14 cellular contexts compared by ENCODE assay signal in genomic region chr2:234334146-234334545, GRCh38.
A peak's percentile ranks its signal among the peaks of the same experiment; 100 is the strongest.
DNase-seq lines count a peak whose midpoint lies in the region; ATAC-seq lines count a peak whose summit lies in the region.
"Had no signal": no experiment of that assay in that cellular context is flagged by ENCODE, and none has a peak within 500 bp of the region (broad histone marks: within the 10 kb centered on the region; RNA-seq: fewer than 3 reads in every experiment).

No MANE protein-coding gene starts in this region.

- peaks cover 12% of the 10 kb centered on the region for H3K4me1 Mint-ChIP-seq in activated T-helper 17 cell treated with anti-CD3 and anti-CD28 coated beads, Interleukin-2, amount 50 U/mL, for 72 hours

- no peaks in the 10 kb centered on the region for H3K27me3 Mint-ChIP-seq in activated T-helper 17 cell treated with anti-CD3 and anti-CD28 coated beads, Interleukin-2, amount 50 U/mL, for 72 hours
- H3K27me3 Mint-ChIP-seq: activated CD8-positive, alpha-beta T cell treated with anti-CD3 and anti-CD28 coated beads for 36 hours had no signal

- DNase-seq in HT1080 (ENCODE audit: low read depth) (peak; percentile 44), foreskin melanocyte (peak; percentile 25), renal cortical epithelial cell (ENCODE audit: low read depth) (peak; percentile 53), NAMALWA (ENCODE audit: low spot score) (no peak), DMS153 (lab: John Stamatoyannopoulos, UW) (no peak)
- no peak for DNase-seq in activated CD4-positive, CD25-positive, alpha-beta regulatory T cell treated with anti-CD3 and anti-CD28 coated beads, Interleukin-2, amount 50 U/mL, for 72 hours
- DNase-seq: activated CD8-positive, alpha-beta T cell treated with anti-CD3 and anti-CD28 coated beads for 36 hours; activated naive CD4-positive, alpha-beta T cell; Calu3; Karpas-422; mucosa of descending colon; NCI-H2171 had no signal

- H3K4me3 Mint-ChIP-seq in activated T-helper 17 cell treated with anti-CD3 and anti-CD28 coated beads, Interleukin-2, amount 50 U/mL, for 72 hours, result no peak overlapping the region
- H3K4me3 Mint-ChIP-seq: activated CD8-positive, alpha-beta T cell treated with anti-CD3 and anti-CD28 coated beads for 36 hours had no signal

- H3K9me3 Mint-ChIP-seq in activated T-helper 17 cell treated with anti-CD3 and anti-CD28 coated beads, Interleukin-2, amount 50 U/mL, for 72 hours, result no peaks in the 10 kb centered on the region

- no peaks in the 10 kb centered on the region for H3K36me3 Mint-ChIP-seq in activated T-helper 17 cell treated with anti-CD3 and anti-CD28 coated beads, Interleukin-2, amount 50 U/mL, for 72 hours (ENCODE audit: low read depth)

- peak overlapping the region; percentile 61 for H3K27ac Mint-ChIP-seq in activated T-helper 17 cell treated with anti-CD3 and anti-CD28 coated beads, Interleukin-2, amount 50 U/mL, for 72 hours
- H3K27ac Mint-ChIP-seq: activated CD8-positive, alpha-beta T cell treated with anti-CD3 and anti-CD28 coated beads for 36 hours had no signal

- ATAC-seq in activated T-helper 17 cell treated with anti-CD3 and anti-CD28 coated beads, Interleukin-2, amount 50 U/mL, for 72 hours (replicated peaks), result no peak
- no peak for ATAC-seq in GM19467 (IDR thresholded peaks at IDR 0.05; ENCODE audit: unreplicated experiment)
- ATAC-seq: activated CD8-positive, alpha-beta T cell treated with anti-CD3 and anti-CD28 coated beads for 36 hours; mucosa of descending colon had no signal

Comparison
In these comparisons a context has a peak if more than half of its experiments do, and no peak if none do; other contexts are left out.
1. DNase-seq: peak in HT1080 (single experiment), foreskin melanocyte (single experiment) and renal cortical epithelial cell (single experiment); none in activated CD4-positive, CD25-positive, alpha-beta regulatory T cell treated with anti-CD3 and anti-CD28 coated beads, Interleukin-2, amount 50 U/mL, for 72 hours (single experiment), NAMALWA (single experiment) and DMS153 (single experiment).